Comparison of ENCODE assay signal across 25 cellular contexts in the genomic region with DNA sequence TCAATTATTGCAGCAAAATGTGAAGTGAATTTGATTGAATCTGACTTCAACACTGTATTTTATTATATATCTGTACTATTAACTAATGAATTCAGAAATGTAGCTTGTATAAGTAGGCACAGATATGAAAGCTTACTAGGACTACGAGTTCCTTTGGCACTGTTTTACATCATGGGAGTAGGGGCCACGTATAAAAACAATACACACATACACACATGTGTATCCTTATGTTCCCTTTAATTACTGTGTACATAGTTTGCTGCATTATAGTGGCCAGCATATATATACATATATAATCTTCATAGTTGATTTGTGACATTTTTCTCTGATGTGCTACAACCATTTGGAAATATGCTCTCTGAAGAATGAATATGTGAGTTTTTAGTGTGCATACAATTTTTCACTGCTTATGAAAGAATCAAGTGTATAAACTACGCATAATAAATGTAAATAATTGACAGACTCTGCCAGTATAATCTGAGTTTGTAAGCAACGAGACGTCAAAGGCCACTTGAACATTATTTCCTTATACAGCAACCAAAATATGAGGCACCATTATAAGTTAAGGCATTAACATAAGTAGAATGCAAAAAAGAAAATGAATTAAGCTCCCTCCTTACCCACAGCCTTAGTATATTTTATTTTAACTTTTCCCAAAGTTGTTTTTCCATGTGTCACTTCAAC.
"Had no signal": no experiment of that assay in that cellular context is flagged by ENCODE, and none has a peak within 500 bp of the region (broad histone marks: within the 10 kb centered on the region; RNA-seq: fewer than 3 reads in every experiment).

No MANE protein-coding gene starts in this region.

- H3K27me3 Mint-ChIP-seq: type B pancreatic cell had no signal

- H3K4me3 Mint-ChIP-seq: endodermal cell; mesothelial cell of epicardium; naive thymus-derived CD8-positive, alpha-beta T cell; nephron progenitor cell; stimulated activated effector memory CD8-positive, alpha-beta T cell treated with anti-CD3 and anti-CD28 coated beads, Interleukin-12 subunit alpha, Interleukin-12 subunit beta, amount 100 ng/mL, for 72 hours; type B pancreatic cell had no signal

- H3K4me1 Mint-ChIP-seq: endodermal cell; mesothelial cell of epicardium; naive thymus-derived CD8-positive, alpha-beta T cell; nephron progenitor cell; stimulated activated effector memory CD8-positive, alpha-beta T cell treated with anti-CD3 and anti-CD28 coated beads, Interleukin-12 subunit alpha, Interleukin-12 subunit beta, amount 100 ng/mL, for 72 hours had no signal

- H3K4me1 ChIP-seq: gastrocnemius medialis, left lung, prostate gland, right atrium auricular region, stomach, thyroid gland had no signal

- H3K9me3 ChIP-seq: gastrocnemius medialis, prostate gland, right atrium auricular region, thyroid gland had no signal

- H3K9me3 Mint-ChIP-seq: endodermal cell; nephron progenitor cell; stimulated activated effector memory CD8-positive, alpha-beta T cell treated with anti-CD3 and anti-CD28 coated beads, Interleukin-12 subunit alpha, Interleukin-12 subunit beta, amount 100 ng/mL, for 72 hours; type B pancreatic cell had no signal

- H3K36me3 ChIP-seq: gastrocnemius medialis, left lung, prostate gland, right atrium auricular region, stomach, thyroid gland had no signal

- H3K4me3 ChIP-seq: dorsolateral prefrontal cortex, gastrocnemius medialis, left lung, prostate gland, right atrium auricular region, stomach, thyroid gland had no signal

- H3K27ac ChIP-seq: dorsolateral prefrontal cortex, epithelial cell of prostate, gastrocnemius medialis, left lung, prostate gland, right atrium auricular region, stomach, thyroid gland had no signal

- H3K27ac Mint-ChIP-seq: endodermal cell; mesothelial cell of epicardium; naive thymus-derived CD8-positive, alpha-beta T cell; nephron progenitor cell; stimulated activated effector memory CD8-positive, alpha-beta T cell treated with anti-CD3 and anti-CD28 coated beads, Interleukin-12 subunit alpha, Interleukin-12 subunit beta, amount 100 ng/mL, for 72 hours; type B pancreatic cell had no signal

- ATAC-seq: esophagus mucosa; gastrocnemius medialis; left lung; naive thymus-derived CD8-positive, alpha-beta T cell; sciatic nerve; stimulated activated effector memory CD8-positive, alpha-beta T cell treated with anti-CD3 and anti-CD28 coated beads, Interleukin-12 subunit alpha, Interleukin-12 subunit beta, amount 100 ng/mL, for 72 hours had no signal

- DNase-seq: dorsolateral prefrontal cortex; effector CD8-positive, alpha-beta T cell; endodermal cell; foreskin fibroblast; gastrocnemius medialis; head of caudate nucleus; kidney; left lung; mesenchymal stem cell; naive thymus-derived CD8-positive, alpha-beta T cell; nephron progenitor cell; nucleus accumbens; stimulated activated CD4-positive, alpha-beta T cell treated with anti-CD3 and anti-CD28 coated beads, Interleukin-2, amount 100 ng/mL, for 24 hours; stimulated activated CD4-positive, alpha-beta T cell treated with anti-CD3 and anti-CD28 coated beads, Interleukin-4, amount 100 ng/mL, for 24 hours; stimulated activated naive CD4-positive, alpha-beta T cell treated with Interleukin-2 at 50 U/mL for 16 hours; stomach; thyroid gland had no signal

- H3K27me3 ChIP-seq: gastrocnemius medialis, left lung, right atrium auricular region, stomach, thyroid gland had no signal

- H3K36me3 Mint-ChIP-seq: mesothelial cell of epicardium; naive thymus-derived CD8-positive, alpha-beta T cell; stimulated activated effector memory CD8-positive, alpha-beta T cell treated with anti-CD3 and anti-CD28 coated beads, Interleukin-12 subunit alpha, Interleukin-12 subunit beta, amount 100 ng/mL, for 72 hours; type B pancreatic cell had no signal
